ENCODE assay signal across 33 cellular contexts in the genomic region with DNA sequence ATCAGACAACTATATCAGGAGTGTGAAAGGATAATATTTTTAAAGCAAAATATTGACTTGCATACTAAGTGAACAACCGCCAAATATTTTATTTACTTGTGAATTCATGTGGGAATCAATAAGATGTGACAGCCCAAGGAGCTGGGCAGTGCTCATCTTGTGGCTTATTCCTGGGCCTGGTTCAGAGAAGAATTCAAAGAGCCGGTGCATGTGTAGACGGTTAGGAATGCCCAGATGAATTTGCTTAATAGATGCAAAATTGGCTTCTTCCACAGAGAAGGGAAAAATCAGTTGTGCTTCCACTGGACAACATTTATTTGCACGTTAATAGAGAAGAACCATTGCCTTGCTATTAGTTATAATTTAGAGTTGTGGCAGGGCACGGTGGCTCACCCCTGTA. TPM values are rescaled to one million over a fixed set of nuclear protein-coding genes. Genes with fewer than 3 reads are reported as not detected.
"Had no signal": no experiment of that assay in that cellular context is flagged by ENCODE, and none has a peak within 500 bp of the region (broad histone marks: within the 10 kb centered on the region; RNA-seq: fewer than 3 reads in every experiment).

No MANE protein-coding gene starts in this region.

- ATAC-seq: activated CD8-positive, alpha-beta T cell treated with anti-CD3 and anti-CD28 coated beads, Interleukin-2, amount 10 ng/mL, durations not matched to agents 7 days and 5 days; body of pancreas; PC-3 had no signal

- H3K36me3 ChIP-seq: ascending aorta, breast epithelium, Peyer's patch, SJSA1 had no signal

- DNase-seq: activated CD4-positive, alpha-beta T cell treated with anti-CD3 and anti-CD28 coated beads, Interleukin-2, amount 10 ng/mL, durations not matched to agents 7 days and 5 days; activated CD4-positive, alpha-beta T cell treated with anti-CD3 and anti-CD28 coated beads, Interleukin-2, amount 50 U/mL, for 48 hours; activated CD8-positive, alpha-beta T cell treated with anti-CD3 and anti-CD28 coated beads, Interleukin-2, amount 10 ng/mL, durations not matched to agents 7 days and 5 days; activated gamma-delta T cell; activated naive CD4-positive, alpha-beta T cell treated with Interleukin-2 at 50 U/mL for 16 hours; activated naive CD8-positive, alpha-beta T cell treated with anti-CD3 and anti-CD28 coated beads, Interleukin-2, amount 10 ng/mL, durations not matched to agents 7 days and 5 days; activated T-cell treated with anti-CD3 and anti-CD28 coated beads, Interleukin-2, amount 50 U/mL, for 24 hours; amygdala; body of pancreas; Kasumi-1; KG1; MM.1S; MV-4-11; NCI-H1092; NCI-H146; NCI-H187; NCI-H2029 treated with DMSO at 0.1 percent for 48 hours; NCI-H2107; NCI-H2171; NCI-H510A; PC-3; Peyer's patch; RPMI8226; SHP77 treated with DMSO at 0.1 percent for 48 hours; SW 1271; T1000 had no signal

- H3K9me3 ChIP-seq: ascending aorta, body of pancreas, breast epithelium, Peyer's patch, SJSA1 had no signal

- H3K27me3 ChIP-seq: ascending aorta, body of pancreas, breast epithelium, Peyer's patch, SJSA1 had no signal

- H3K27ac ChIP-seq: ascending aorta, body of pancreas, breast epithelium, Peyer's patch, SJSA1 had no signal

- H3K4me3 ChIP-seq: ascending aorta, body of pancreas, breast epithelium, Peyer's patch, SJSA1 had no signal

- H3K4me1 ChIP-seq: ascending aorta, body of pancreas, breast epithelium, Peyer's patch, SJSA1 had no signal

RNA-seq across cellular contexts. Expression of a gene that starts 4.4 kb away (rescaled TPM):
- total RNA-seq: activated CD4-positive, alpha-beta T cell treated with anti-CD3 and anti-CD28 coated beads, Interleukin-2, amount 10 ng/mL, durations not matched to agents 7 days and 5 days; activated CD8-positive, alpha-beta T cell treated with anti-CD3 and anti-CD28 coated beads, Interleukin-2, amount 10 ng/mL, durations not matched to agents 7 days and 5 days; activated naive CD8-positive, alpha-beta T cell treated with anti-CD3 and anti-CD28 coated beads, Interleukin-2, amount 10 ng/mL, durations not matched to agents 7 days and 5 days; activated T-helper 2 cell treated with anti-CD3 and anti-CD28 coated beads, Interferon-gamma antibody, Interleukin-2, Interleukin-4, amounts not matched to agents 10 μg/mL and 5 μg/mL and 100 μg/mL, durations not matched to agents 14 hours and 24 hours and 36 hours; ascending aorta; body of pancreas; cerebellum; PC-3; Peyer's patch; SJSA1; T-helper 1 cell treated with Interleukin-12 subunit alpha and Interleukin-12 subunit beta and Interleukin-4 antibody, amounts not matched to agents 30 ng/mL and 1 ng/mL, for 36 hours; T-helper 2 cell treated with Interferon-gamma antibody and Interleukin-4, amounts not matched to agents 100 ng/mL and 5 ng/mL, for 36 hours had no signal

RNA-seq across cellular contexts. Expression of a gene that starts 32.6 kb away (rescaled TPM):
- total RNA-seq: PC-3, SJSA1 had no signal

RNA-seq across cellular contexts. Expression of a gene that starts 52.5 kb away (rescaled TPM):
- total RNA-seq: activated CD4-positive, alpha-beta T cell treated with anti-CD3 and anti-CD28 coated beads, Interleukin-2, amount 10 ng/mL, durations not matched to agents 7 days and 5 days; activated CD8-positive, alpha-beta T cell treated with anti-CD3 and anti-CD28 coated beads, Interleukin-2, amount 10 ng/mL, durations not matched to agents 7 days and 5 days; PC-3; Peyer's patch; T-helper 1 cell treated with Interleukin-12 subunit alpha and Interleukin-12 subunit beta and Interleukin-4 antibody, amounts not matched to agents 30 ng/mL and 1 ng/mL, for 36 hours had no signal
